18 cellular contexts compared by ENCODE assay signal in the genomic region with DNA sequence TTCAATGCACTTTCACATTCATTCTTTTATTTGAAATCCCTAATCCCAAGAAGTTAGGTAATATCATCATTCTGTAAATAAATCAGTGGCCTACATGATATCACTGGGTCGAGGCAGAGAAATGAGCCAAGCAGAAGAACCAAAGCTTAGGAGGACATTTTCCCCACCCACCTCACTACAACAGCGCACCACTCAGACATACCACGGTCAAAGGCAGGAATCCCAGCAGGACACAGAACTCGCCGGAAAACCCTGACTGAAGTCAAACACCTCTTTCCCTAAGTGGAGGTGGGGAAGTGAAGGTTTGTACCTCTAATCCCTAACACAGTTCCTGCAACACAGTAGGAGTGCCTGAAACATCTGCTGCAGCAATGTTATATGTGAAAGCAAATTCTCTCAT. TPM values are rescaled to one million over a fixed set of nuclear protein-coding genes. Genes with fewer than 3 reads are reported as not detected.
DNase-seq lines count a peak whose midpoint lies in the region; ATAC-seq and TF ChIP-seq lines count a peak whose summit lies in the region.
"Had no signal": no experiment of that assay in that cellular context is flagged by ENCODE, and none has a peak within 500 bp of the region (broad histone marks: within the 10 kb centered on the region; RNA-seq: fewer than 3 reads in every experiment).

No MANE protein-coding gene starts in this region.

- TF ChIP-seq POLR2A in esophagus squamous epithelium (IDR thresholded peaks at IDR 0.05), result no peak

- no peaks in the 10 kb centered on the region for H3K36me3 ChIP-seq in left ventricle myocardium inferior
- no peaks in the 10 kb centered on the region for H3K36me3 ChIP-seq in esophagus squamous epithelium

- H3K4me1 ChIP-seq in left ventricle myocardium inferior (peaks cover 81% of the 10 kb centered on the region), esophagus squamous epithelium (peaks cover 25 to 80% (median 54%) of the 10 kb centered on the region in 3 donors)

- ATAC-seq in Right ventricle myocardium inferior (no peak), GM21825 (IDR thresholded peaks at IDR 0.05; ENCODE audit: unreplicated experiment) (no peak), HG03432 (IDR thresholded peaks at IDR 0.05; ENCODE audit: unreplicated experiment) (no peak), HG03097 (IDR thresholded peaks at IDR 0.05; ENCODE audit: low FRiP score, unreplicated experiment) (no peak)
- ATAC-seq: activated CD8-positive, alpha-beta T cell treated with anti-CD3 and anti-CD28 coated beads for 36 hours; naive thymus-derived CD4-positive, alpha-beta T cell; stimulated activated naive CD8-positive, alpha-beta T cell treated with anti-CD3 and anti-CD28 coated beads, Interleukin-15, Interleukin-2, amounts not matched to agents 100 U/mL and 50 U/mL, for 24 hours had no signal

- peaks cover 67% of the 10 kb centered on the region for H3K4me1 Mint-ChIP-seq in nephron progenitor cell

- H3K9me3 ChIP-seq in left ventricle myocardium inferior (replicated peaks) (no peaks in the 10 kb centered on the region), esophagus squamous epithelium (no peaks in the 10 kb centered on the region)

- H3K27ac ChIP-seq in left ventricle myocardium inferior (replicated peaks) (peak overlapping the region; percentile 72), esophagus squamous epithelium (peak overlapping the region in 3 of 4 donors; percentile 69 to 82 (median 72))

- H3K27ac Mint-ChIP-seq in nephron progenitor cell, result peak overlapping the region; percentile 23
- H3K27ac Mint-ChIP-seq: activated CD8-positive, alpha-beta T cell treated with anti-CD3 and anti-CD28 coated beads for 36 hours; H9 had no signal

- intact Hi-C loops in left ventricle myocardium inferior (cut with micrococcal nuclease) (no loop called here), Right ventricle myocardium inferior (cut with DNase I) (loop anchor here (10.0 kb wide), 1 partner anchor 370 kb away; no protein-coding TSS in a partner anchor), esophagus squamous epithelium (cut with DNase I) (no loop called here)

- TF ChIP-seq CTCF in left ventricle myocardium inferior (IDR thresholded peaks at IDR 0.05; ENCODE audit: borderline replicate concordance) (no peak), esophagus squamous epithelium (IDR thresholded peaks at IDR 0.05) (no peak), nephron progenitor cell (IDR thresholded peaks at IDR 0.05) (no peak)

- peaks cover 4% of the 10 kb centered on the region for H3K27me3 Mint-ChIP-seq in nephron progenitor cell (ENCODE audit: low read depth, poor library complexity)
- H3K27me3 Mint-ChIP-seq: activated CD8-positive, alpha-beta T cell treated with anti-CD3 and anti-CD28 coated beads for 36 hours; naive thymus-derived CD4-positive, alpha-beta T cell had no signal

- H3K36me3 Mint-ChIP-seq in nephron progenitor cell (ENCODE audit: low read depth), result peaks cover 9% of the 10 kb centered on the region

- DNase-seq in left ventricle myocardium inferior (no peak), Right ventricle myocardium inferior (ENCODE audit: missing footprints) (no peak), esophagus squamous epithelium (lab: John Stamatoyannopoulos, UW) (no peak), nephron progenitor cell (no peak), cerebellar cortex (ENCODE audit: low spot score) (no peak)
- DNase-seq: ACHN; activated CD8-positive, alpha-beta T cell treated with anti-CD3 and anti-CD28 coated beads for 36 hours; anterior cingulate cortex; COR-L47; effector CD4-positive, alpha-beta T cell; foreskin melanocyte; H9; naive thymus-derived CD4-positive, alpha-beta T cell; NK-92 treated with Interleukin-12 subunit alpha and Interleukin-12 subunit beta, amount 100 ng/mL, for 24 hours; stimulated activated naive CD8-positive, alpha-beta T cell treated with anti-CD3 and anti-CD28 coated beads, Interleukin-15, Interleukin-2, amounts not matched to agents 100 U/mL and 50 U/mL, for 24 hours had no signal

- H3K4me3 ChIP-seq in left ventricle myocardium inferior (peak overlapping the region; percentile 19), esophagus squamous epithelium (no peak overlapping the region)

- 44 to 64% methylated on average over 4 to 5 of the region's 5 CpGs for WGBS in esophagus squamous epithelium, 2 donors

- peaks cover 5% of the 10 kb centered on the region for H3K9me3 Mint-ChIP-seq in nephron progenitor cell

- H3K27me3 ChIP-seq in left ventricle myocardium inferior (ENCODE audit: low read depth), result no peaks in the 10 kb centered on the region
- H3K27me3 ChIP-seq in esophagus squamous epithelium, result no peaks in the 10 kb centered on the region

- H3K4me3 Mint-ChIP-seq in nephron progenitor cell, result no peak overlapping the region
- H3K4me3 Mint-ChIP-seq: activated CD8-positive, alpha-beta T cell treated with anti-CD3 and anti-CD28 coated beads for 36 hours had no signal

RNA-seq across cellular contexts. Expression of a gene that starts 21.5 kb away (rescaled TPM):
- 22.2 TPM for total RNA-seq in left ventricle myocardium inferior
- total RNA-seq in Right ventricle myocardium inferior, result 23.6 TPM
- total RNA-seq in esophagus squamous epithelium, result 10 to 100 TPM; 20.3 to 49.0 (median 32.6) TPM
